ENCODE assay signal across 9 cellular contexts in genomic region chr3:123883111-123883510, GRCh38. TPM values are rescaled to one million over a fixed set of nuclear protein-coding genes. Genes with fewer than 3 reads are reported as not detected.
DNase-seq lines count a peak whose midpoint lies in the region; ATAC-seq and TF ChIP-seq lines count a peak whose summit lies in the region.
"Had no signal": no experiment of that assay in that cellular context is flagged by ENCODE, and none has a peak within 500 bp of the region (broad histone marks: within the 10 kb centered on the region; RNA-seq: fewer than 3 reads in every experiment).

No MANE protein-coding gene starts in this region.

- peaks cover 5% of the 10 kb centered on the region; the same call in 1 of the 2 replicates for H3K4me1 ChIP-seq in Panc1 (ENCODE audit: control insufficient read depth, insufficient read depth, low read length)

- no peak for ATAC-seq in Panc1

- H3K4me3 ChIP-seq in Panc1 (ENCODE audit: low read depth in 2 of 2, low read length in 2 of 2) (peak overlapping the region; percentile 60 to 70), skeletal muscle cell (ENCODE audit: low read depth, low read length) (peak overlapping the region; percentile 61)

- POLR2A ChIA-PET in Panc1 (lab: Charles Lee), result no interaction called here

- TF ChIP-seq CTCF in Panc1 (IDR thresholded peaks at IDR 0.05), result no peak

- CTCF ChIA-PET in Panc1 (lab: Charles Lee), result no interaction called here

- BruUV-seq in Panc1 (replicated peaks; lab: Mats Ljungman, UMichigan), result no TSS peak

- intact Hi-C loops in Panc1 (cut with micrococcal nuclease; ENCODE audit: unreplicated experiment), result no loop called here

- in situ Hi-C loops in Panc1 (cut with HindIII; ENCODE audit: low pct_unique_long_range_greater_than_20kb, low sequenced_read_pairs), result no loop called here

- peaks cover 13% of the 10 kb centered on the region for H3K27me3 ChIP-seq in Panc1 (ENCODE audit: control insufficient read depth, insufficient read depth, low read length)

- DNase-seq in DMS 273 (lab: John Stamatoyannopoulos, UW; ENCODE audit: unreplicated experiment) (peak; percentile 37), DMS 273 treated with DMSO at 0.1 percent for 48 hours (lab: John Stamatoyannopoulos, UW) (no peak), Panc1 (ENCODE audit: low read depth, low spot score) (no peak), glomerular visceral epithelial cell (ENCODE audit: extremely low spot score) (peak; percentile 58), skeletal muscle cell (ENCODE audit: low read depth) (no peak), NCI-H446 treated with DMSO at 0.1 percent for 48 hours (lab: John Stamatoyannopoulos, UW) (no peak), D341Med (ENCODE audit: low spot score) (no peak), NCI-H187 (lab: John Stamatoyannopoulos, UW) (no peak)
- DNase-seq: dorsolateral prefrontal cortex had no signal

- no peak overlapping the region for H3K27ac ChIP-seq in Panc1 (ENCODE audit: low read length)
- H3K27ac ChIP-seq: dorsolateral prefrontal cortex had no signal

- H3K9me3 ChIP-seq in Panc1 (ENCODE audit: control insufficient read depth, insufficient read depth, low read depth, low read length), result no peaks in the 10 kb centered on the region

- no peaks in the 10 kb centered on the region for H3K36me3 ChIP-seq in Panc1 (ENCODE audit: control insufficient read depth, insufficient read depth, low read length)

RNA-seq across cellular contexts. Expression of gene MYLK, which starts 1.0 kb away (rescaled TPM):
- total RNA-seq in Panc1 (2021; ENCODE audit: unreplicated experiment), result 29.7 TPM
- 19.8 TPM for polyA plus RNA-seq in Panc1 (2012; ENCODE audit: insufficient read length)

Comparison
In these comparisons a context has a peak if more than half of its experiments do, and no peak if none do; other contexts are left out.
1. DNase-seq: peak in DMS 273 (single experiment) and glomerular visceral epithelial cell (single experiment); none in DMS 273 treated with DMSO at 0.1 percent for 48 hours (single experiment), Panc1 (single experiment), skeletal muscle cell (single experiment), NCI-H446 treated with DMSO at 0.1 percent for 48 hours (single experiment), D341Med (single experiment) and NCI-H187 (0 of 2).